ENCODE assay signal across 8 cellular contexts in the genomic region with DNA sequence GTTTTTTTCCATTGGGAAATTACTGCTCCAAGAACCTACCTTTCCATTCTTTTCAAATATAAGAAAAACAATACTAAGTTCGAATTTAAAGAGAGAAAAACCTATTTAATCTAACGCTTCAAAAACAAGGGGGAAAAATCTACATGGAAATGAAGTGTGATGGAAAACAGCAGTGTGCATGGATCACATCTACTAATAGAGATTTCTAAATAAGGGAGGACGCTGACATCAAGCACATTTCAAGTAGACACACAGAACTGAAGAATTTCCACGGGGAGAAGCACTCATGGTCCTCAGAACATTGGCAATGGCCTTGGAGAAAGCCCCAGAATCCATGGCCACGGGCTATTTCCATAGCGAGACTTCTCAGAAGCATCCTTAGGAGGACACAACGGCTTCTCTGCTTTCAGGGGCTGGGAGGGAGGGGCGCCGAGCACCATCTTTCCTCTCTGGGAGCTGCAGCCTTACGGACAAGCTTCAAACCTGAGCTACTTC. TPM values are rescaled to one million over a fixed set of nuclear protein-coding genes. Genes with fewer than 3 reads are reported as not detected.
DNase-seq lines count a peak whose midpoint lies in the region; ATAC-seq and TF ChIP-seq lines count a peak whose summit lies in the region.

No MANE protein-coding gene starts in this region.

- H3K79me2 ChIP-seq in PC-3 (ENCODE audit: low read length), result peaks cover 58% of the 10 kb centered on the region

- H4K20me1 ChIP-seq in PC-3 (ENCODE audit: low read length), result no peaks in the 10 kb centered on the region

- H3K9ac ChIP-seq in PC-3 (ENCODE audit: low read length), result peak overlapping the region; percentile 98

- DNase-seq in PC-3, result no peak
- no peak for DNase-seq in esophagus squamous epithelium (lab: John Stamatoyannopoulos, UW)
- no peak for DNase-seq in psoas muscle
- DNase-seq in HEK293T (ENCODE audit: extremely low spot score), result no peak
- DNase-seq in NCI-H1417 treated with DMSO at 0.1 percent for 48 hours (lab: John Stamatoyannopoulos, UW), result no peak

- CTCF ChIA-PET in PC-3 (lab: Charles Lee), result interaction anchor here (0.7 kb wide), 2 partner anchors 117 to 311 kb away, joined by 3 read pairs; no protein-coding TSS in a partner anchor
- CTCF ChIA-PET in HEK293T (lab: Yijun Ruan, JAX), result interaction anchor here (0.7 kb wide), 1 partner anchor 1621 kb away, joined by 3 read pairs; no protein-coding TSS in a partner anchor

- TF ChIP-seq POLR2A in esophagus squamous epithelium (IDR thresholded peaks at IDR 0.05), result no peak

- H3K27ac ChIP-seq in PC-3 (ENCODE audit: low read length) (peak overlapping the region; percentile 85), esophagus squamous epithelium (peak overlapping the region; percentile 97 to 100 (median 97)), psoas muscle (peak overlapping the region; percentile 99)

- BruUV-seq in PC-3 (replicated peaks; lab: Mats Ljungman, UMichigan), result no TSS peak

- intact Hi-C loops in PC-3 (cut with micrococcal nuclease), result no loop called here
- intact Hi-C loops in esophagus squamous epithelium (cut with DNase I), result no loop called here
- intact Hi-C loops in psoas muscle (cut with DNase I), result no loop called here

- H3K9me2 ChIP-seq in PC-3 (replicated peaks; ENCODE audit: low read length), result no peaks in the 10 kb centered on the region

- H3K4me3 ChIP-seq in PC-3 (ENCODE audit: low read length) (peak overlapping the region; percentile 82), esophagus squamous epithelium (peak overlapping the region; percentile 71 to 93 (median 80)), psoas muscle (peak overlapping the region; percentile 97)

- H3K4me1 ChIP-seq in PC-3 (ENCODE audit: insufficient read depth, low read length) (peaks cover 28% of the 10 kb centered on the region), esophagus squamous epithelium (peaks cover 13 to 49% (median 15%) of the 10 kb centered on the region in 3 donors), psoas muscle (peaks cover 17% of the 10 kb centered on the region)

- H3K27me3 ChIP-seq in PC-3 (ENCODE audit: low read length) (no peaks in the 10 kb centered on the region), esophagus squamous epithelium (no peaks in the 10 kb centered on the region), psoas muscle (ENCODE audit: insufficient read depth in 3 of 3, low read length in 2 of 3) (no peaks in the 10 kb centered on the region)

- TF ChIP-seq CTCF in PC-3 (conservative IDR thresholded peaks at IDR 0.05; ENCODE audit: low read depth, low read length), result no peak
- no peak for TF ChIP-seq CTCF in esophagus squamous epithelium (IDR thresholded peaks at IDR 0.05)
- TF ChIP-seq CTCF in psoas muscle (IDR thresholded peaks at IDR 0.05), result no peak

- H2AFZ ChIP-seq in PC-3 (ENCODE audit: low read length), result peak overlapping the region; percentile 90

- H3K36me3 ChIP-seq in PC-3 (ENCODE audit: low read depth, low read length) (0 out of 2 replicates have a peak, but pooled peaks cover 6% of the 10 kb centered on the region), esophagus squamous epithelium (peaks cover 0 to 8% (median 0%) of the 10 kb centered on the region in 3 donors), psoas muscle (ENCODE audit: insufficient read depth in 1 of 2, low read depth in 1 of 2) (no peaks in the 10 kb centered on the region)

- H3F3A ChIP-seq in PC-3 (ENCODE audit: low read length, unreplicated experiment), result no peaks in the 10 kb centered on the region

- peak overlapping the region; percentile 90 for H3K4me2 ChIP-seq in PC-3 (ENCODE audit: low read length)

- 16 to 19% methylated on average over 7 to 8 of the region's 10 CpGs for WGBS in esophagus squamous epithelium, 2 donors
- WGBS in psoas muscle, 3 donors, result 22 to 28% (median 25%) methylated on average over 10 of the region's 10 CpGs

- peak; percentile 0 for ATAC-seq in GM18907 (IDR thresholded peaks at IDR 0.05; ENCODE audit: unreplicated experiment)
- no peak for ATAC-seq in PC-3
- no peak for ATAC-seq in psoas muscle
- no peak for ATAC-seq in HG03565 (IDR thresholded peaks at IDR 0.05; ENCODE audit: unreplicated experiment)
- no peak for ATAC-seq in HG03520 (IDR thresholded peaks at IDR 0.05; ENCODE audit: unreplicated experiment)

- POLR2A ChIA-PET in PC-3 (lab: Charles Lee; ENCODE audit: unreplicated experiment), result interaction anchor here (0.6 to 0.7 kb wide), 4 partner anchors 14 to 1074 kb away, joined by 3 to 7 read pairs (median 5); a partner anchor contains a TSS
- POLR2A ChIA-PET in HEK293T (lab: Yijun Ruan, JAX), result interaction anchor here (1.1 to 1.6 kb wide), 5 partner anchors 8 to 307 kb away, joined by 3 to 9 read pairs (median 6); a partner anchor contains a TSS

- H3K9me3 ChIP-seq in PC-3 (ENCODE audit: low read length) (no peaks in the 10 kb centered on the region), esophagus squamous epithelium (no peaks in the 10 kb centered on the region), psoas muscle (no peaks in the 10 kb centered on the region)

TF ChIP-seq in HEK293T, 16 proteins besides CTCF, POLR2A, EP300 and RAD21:
- TF ChIP-seq NFRKB (IDR thresholded peaks at IDR 0.05), result no peak
- no peak for TF ChIP-seq TARDBP (IDR thresholded peaks at IDR 0.05)
- TF ChIP-seq ZNF384 (IDR thresholded peaks at IDR 0.05), result no peak
- TF ChIP-seq, protein P1, sequence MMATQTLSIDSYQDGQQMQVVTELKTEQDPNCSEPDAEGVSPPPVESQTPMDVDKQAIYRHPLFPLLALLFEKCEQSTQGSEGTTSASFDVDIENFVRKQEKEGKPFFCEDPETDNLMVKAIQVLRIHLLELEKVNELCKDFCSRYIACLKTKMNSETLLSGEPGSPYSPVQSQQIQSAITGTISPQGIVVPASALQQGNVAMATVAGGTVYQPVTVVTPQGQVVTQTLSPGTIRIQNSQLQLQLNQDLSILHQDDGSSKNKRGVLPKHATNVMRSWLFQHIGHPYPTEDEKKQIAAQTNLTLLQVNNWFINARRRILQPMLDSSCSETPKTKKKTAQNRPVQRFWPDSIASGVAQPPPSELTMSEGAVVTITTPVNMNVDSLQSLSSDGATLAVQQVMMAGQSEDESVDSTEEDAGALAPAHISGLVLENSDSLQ (IDR thresholded peaks at IDR 0.05), result no peak

RNA-seq across cellular contexts. Expression of a gene that starts 1.1 kb away (rescaled TPM):
- total RNA-seq in PC-3 (2014; rRNA removed) (75.0 and 86.8 TPM in 2 replicates), esophagus squamous epithelium (10 to 100 TPM; 36.6 to 59.3 (median 49.3) TPM), psoas muscle (10 to 100 TPM; 12.2 to 22.4 (median 18.0) TPM)
- polyA plus RNA-seq in psoas muscle, result 10 to 100 TPM in 1 of 3 donors, 1 to 10 TPM in 2; 6.3 to 16.9 (median 6.7) TPM
